ENCODE assay signal across 15 cellular contexts in genomic region chr18:63262369-63263335, GRCh38. TPM values are rescaled to one million over a fixed set of nuclear protein-coding genes. Genes with fewer than 3 reads are reported as not detected.
A peak's percentile ranks its signal among the peaks of the same experiment; 100 is the strongest.
DNase-seq lines count a peak whose midpoint lies in the region; ATAC-seq lines count a peak whose summit lies in the region.
"Had no signal": no experiment of that assay in that cellular context is flagged by ENCODE, and none has a peak within 500 bp of the region (broad histone marks: within the 10 kb centered on the region; RNA-seq: fewer than 3 reads in every experiment).

No MANE protein-coding gene starts in this region.

- ATAC-seq in HG03571 (IDR thresholded peaks at IDR 0.05; ENCODE audit: unreplicated experiment) (no peak), GM18502 (IDR thresholded peaks at IDR 0.05; ENCODE audit: poor library complexity, unreplicated experiment) (no peak)
- ATAC-seq: esophagus mucosa had no signal

- peaks cover 22 to 39% (median 26%) of the 10 kb centered on the region in 3 donors for H3K4me1 ChIP-seq in skeletal muscle tissue (ENCODE audit: control insufficient read depth in 3 of 3, insufficient read depth in 3 of 3, low read length in 3 of 3)

- peak overlapping the region; percentile 17 to 52 (median 34) for H3K9ac ChIP-seq in skeletal muscle tissue (ENCODE audit: low read depth in 1 of 3, low read length in 3 of 3)

- H3K27ac ChIP-seq in caudate nucleus (ENCODE audit: low read depth, low read length): peak overlapping the region; percentile 96
- peak overlapping the region; percentile 74 for H3K27ac ChIP-seq in skeletal muscle tissue (ENCODE audit: low read depth, low read length)
- H3K27ac ChIP-seq: HL-60, RWPE1, VCaP had no signal

- peak overlapping the region; percentile 1 to 23 (median 7) for H3K4me3 ChIP-seq in skeletal muscle tissue (ENCODE audit: low read length in 3 of 3)

- peaks cover 0 to 2% (median 0%) of the 10 kb centered on the region in 3 donors for H3K36me3 ChIP-seq in skeletal muscle tissue (ENCODE audit: control insufficient read depth in 3 of 3, insufficient read depth in 3 of 3, low read length in 3 of 3)

- no peaks in the 10 kb centered on the region for H3K27me3 ChIP-seq in skeletal muscle tissue (ENCODE audit: control insufficient read depth in 3 of 3, insufficient read depth in 3 of 3, low read length in 3 of 3)

- DNase-seq in G401 (ENCODE audit: low spot score) (peak; percentile 18), caudate nucleus (lab: John Stamatoyannopoulos, UW) (peak in 18 of 61 donors; percentile 7 to 39 (median 22)), medulla oblongata (ENCODE audit: extremely low spot score) (peak; percentile 75), EL (no peak), NCI-H1694 (lab: John Stamatoyannopoulos, UW) (no peak)
- DNase-seq: activated T-cell treated with anti-CD3 and anti-CD28 coated beads, Interleukin-2, amount 50 U/mL, for 1 hour; AML-193; MM.1S had no signal

- in situ Hi-C loops in G401 (cut with HindIII; ENCODE audit: low sequenced_read_pairs): no loop called here

- H3K9me3 ChIP-seq in skeletal muscle tissue (ENCODE audit: control insufficient read depth in 3 of 3, low read length in 3 of 3): no peaks in the 10 kb centered on the region

RNA-seq across cellular contexts. Expression of gene BCL2, which starts 56.9 kb away (rescaled TPM):
- total RNA-seq in G401 (2014; rRNA removed; shearing (Covaris generic)): 9.9 and 18.2 TPM in 2 replicates
- 39.1 TPM for total RNA-seq in skeletal muscle tissue

Comparison
In these comparisons a context has a peak if more than half of its experiments do, and no peak if none do; other contexts are left out.
1. DNase-seq: peak in G401 (single experiment) and medulla oblongata (single experiment); none in EL (single experiment) and NCI-H1694 (single experiment).